Comparison of ENCODE assay signal across 15 cellular contexts in genomic region chr12:46197876-46198275, GRCh38.
DNase-seq lines count a peak whose midpoint lies in the region; ATAC-seq and TF ChIP-seq lines count a peak whose summit lies in the region.
"Had no signal": no experiment of that assay in that cellular context is flagged by ENCODE, and none has a peak within 500 bp of the region (broad histone marks: within the 10 kb centered on the region; RNA-seq: fewer than 3 reads in every experiment).

No MANE protein-coding gene starts in this region.

- H3K27ac ChIP-seq in tibial nerve = no peak overlapping the region
- H3K27ac ChIP-seq: BLaER1 had no signal

- no peak overlapping the region for H3K4me3 ChIP-seq in tibial nerve
- H3K4me3 ChIP-seq: BLaER1 had no signal

- H3K9me3 ChIP-seq in tibial nerve = no peaks in the 10 kb centered on the region

- no peak overlapping the region for H3K4me3 Mint-ChIP-seq in activated CD4-positive, alpha-beta T cell treated with anti-CD3 and anti-CD28 coated beads for 36 hours
- H3K4me3 Mint-ChIP-seq in natural killer cell = no peak overlapping the region
- H3K4me3 Mint-ChIP-seq in natural killer cell treated with Interleukin-12 subunit alpha and Interleukin-12 subunit beta and Interleukin-15 and Interleukin-18, amount 100 ng/mL, for 72 hours = no peak overlapping the region

- no peaks in the 10 kb centered on the region for H3K4me1 ChIP-seq in tibial nerve
- H3K4me1 ChIP-seq: BLaER1 had no signal

- no peak for DNase-seq in activated CD4-positive, alpha-beta T cell treated with anti-CD3 and anti-CD28 coated beads for 36 hours
- DNase-seq in activated CD4-positive, alpha-beta T cell treated with anti-CD3 and anti-CD28 coated beads for 48 hours = no peak
- no peak for DNase-seq in natural killer cell
- DNase-seq in natural killer cell treated with Interleukin-12 subunit alpha and Interleukin-12 subunit beta and Interleukin-15 and Interleukin-18, amount 100 ng/mL, for 72 hours (ENCODE audit: low spot score) = no peak
- DNase-seq in left lobe of liver (ENCODE audit: low spot score) = no peak
- no peak for DNase-seq in tibial nerve (ENCODE audit: low spot score in 2 of 2)
- DNase-seq in NCI-H2081 (lab: John Stamatoyannopoulos, UW) = no peak
- DNase-seq in stimulated activated CD4-positive, alpha-beta T cell treated with anti-CD3 and anti-CD28 coated beads, Interleukin-12 subunit alpha, Interleukin-12 subunit beta, amount 100 ng/mL, for 4 hours = no peak
- DNase-seq: 8988T, NCI-H1092, NCI-H1694, NCI-H446, NCI-H748 treated with DMSO at 0.1 percent for 48 hours, PC-3 had no signal

- TF ChIP-seq EP300 in tibial nerve (IDR thresholded peaks at IDR 0.05) = no peak

- CTCF ChIA-PET in activated CD4-positive, alpha-beta T cell treated with anti-CD3 and anti-CD28 coated beads for 36 hours (lab: Charles Lee) = no interaction called here

- no peak for ATAC-seq in activated CD4-positive, alpha-beta T cell treated with anti-CD3 and anti-CD28 coated beads for 36 hours
- ATAC-seq in natural killer cell = no peak
- ATAC-seq in natural killer cell treated with Interleukin-12 subunit alpha and Interleukin-12 subunit beta and Interleukin-15 and Interleukin-18, amount 100 ng/mL, for 72 hours = no peak
- peak; percentile 41 for ATAC-seq in left lobe of liver
- ATAC-seq: PC-3 had no signal

- POLR2A ChIA-PET in activated CD4-positive, alpha-beta T cell treated with anti-CD3 and anti-CD28 coated beads for 36 hours (lab: Charles Lee) = no interaction called here

- TF ChIP-seq POLR2A in tibial nerve (IDR thresholded peaks at IDR 0.05) = no peak

- TF ChIP-seq CTCF in natural killer cell (IDR thresholded peaks at IDR 0.05) (no peak), tibial nerve (IDR thresholded peaks at IDR 0.05) (no peak)

- peak overlapping the region; percentile 83 for H3K27ac Mint-ChIP-seq in activated CD4-positive, alpha-beta T cell treated with anti-CD3 and anti-CD28 coated beads for 36 hours
- peak overlapping the region; percentile 9 to 53 for H3K27ac Mint-ChIP-seq in natural killer cell
- H3K27ac Mint-ChIP-seq in natural killer cell treated with Interleukin-12 subunit alpha and Interleukin-12 subunit beta and Interleukin-15 and Interleukin-18, amount 100 ng/mL, for 72 hours = no peak overlapping the region

- H3K27me3 Mint-ChIP-seq in activated CD4-positive, alpha-beta T cell treated with anti-CD3 and anti-CD28 coated beads for 36 hours = no peaks in the 10 kb centered on the region
- H3K27me3 Mint-ChIP-seq in natural killer cell (ENCODE audit: low read depth in 2 of 2) = no peaks in the 10 kb centered on the region
- H3K27me3 Mint-ChIP-seq in natural killer cell treated with Interleukin-12 subunit alpha and Interleukin-12 subunit beta and Interleukin-15 and Interleukin-18, amount 100 ng/mL, for 72 hours = no peaks in the 10 kb centered on the region

- H3K9me3 Mint-ChIP-seq in activated CD4-positive, alpha-beta T cell treated with anti-CD3 and anti-CD28 coated beads for 36 hours (ENCODE audit: low read depth) = peaks cover 18% of the 10 kb centered on the region
- peaks cover 2% of the 10 kb centered on the region in 2 donors for H3K9me3 Mint-ChIP-seq in natural killer cell
- peaks cover 8% of the 10 kb centered on the region for H3K9me3 Mint-ChIP-seq in natural killer cell treated with Interleukin-12 subunit alpha and Interleukin-12 subunit beta and Interleukin-15 and Interleukin-18, amount 100 ng/mL, for 72 hours

- H3K27me3 ChIP-seq in tibial nerve = no peaks in the 10 kb centered on the region
- H3K27me3 ChIP-seq: BLaER1 had no signal

- peaks cover 89% of the 10 kb centered on the region for H3K36me3 Mint-ChIP-seq in activated CD4-positive, alpha-beta T cell treated with anti-CD3 and anti-CD28 coated beads for 36 hours (ENCODE audit: low read depth)
- H3K36me3 Mint-ChIP-seq in natural killer cell = peaks cover 40% of the 10 kb centered on the region
- peaks cover 44% of the 10 kb centered on the region for H3K36me3 Mint-ChIP-seq in natural killer cell treated with Interleukin-12 subunit alpha and Interleukin-12 subunit beta and Interleukin-15 and Interleukin-18, amount 100 ng/mL, for 72 hours

- H3K36me3 ChIP-seq in tibial nerve = peaks cover 0 to 10% (median 4%) of the 10 kb centered on the region in 3 donors

- intact Hi-C loops in activated CD4-positive, alpha-beta T cell treated with anti-CD3 and anti-CD28 coated beads for 36 hours (cut with DNase I, micrococcal nuclease) = no loop called here
- intact Hi-C loops in natural killer cell (cut with micrococcal nuclease) = no loop called here

- 68 to 75% methylated on average over 5 of the region's 5 CpGs for WGBS in tibial nerve, 2 donors

- peaks cover 21% of the 10 kb centered on the region for H3K4me1 Mint-ChIP-seq in activated CD4-positive, alpha-beta T cell treated with anti-CD3 and anti-CD28 coated beads for 36 hours
- H3K4me1 Mint-ChIP-seq in natural killer cell = peaks cover 12 to 23% of the 10 kb centered on the region in 2 donors
- H3K4me1 Mint-ChIP-seq in natural killer cell treated with Interleukin-12 subunit alpha and Interleukin-12 subunit beta and Interleukin-15 and Interleukin-18, amount 100 ng/mL, for 72 hours (ENCODE audit: low read depth in 2 of 2) = peaks cover 9 to 14% of the 10 kb centered on the region in 2 donors

Comparison
In these comparisons a context has a peak if more than half of its experiments do, and no peak if none do; other contexts are left out.
1. H3K27ac Mint-ChIP-seq: peak in activated CD4-positive, alpha-beta T cell treated with anti-CD3 and anti-CD28 coated beads for 36 hours (single experiment) and natural killer cell (2 of 2); none in natural killer cell treated with Interleukin-12 subunit alpha and Interleukin-12 subunit beta and Interleukin-15 and Interleukin-18, amount 100 ng/mL, for 72 hours (0 of 2).